In the genomic region with DNA sequence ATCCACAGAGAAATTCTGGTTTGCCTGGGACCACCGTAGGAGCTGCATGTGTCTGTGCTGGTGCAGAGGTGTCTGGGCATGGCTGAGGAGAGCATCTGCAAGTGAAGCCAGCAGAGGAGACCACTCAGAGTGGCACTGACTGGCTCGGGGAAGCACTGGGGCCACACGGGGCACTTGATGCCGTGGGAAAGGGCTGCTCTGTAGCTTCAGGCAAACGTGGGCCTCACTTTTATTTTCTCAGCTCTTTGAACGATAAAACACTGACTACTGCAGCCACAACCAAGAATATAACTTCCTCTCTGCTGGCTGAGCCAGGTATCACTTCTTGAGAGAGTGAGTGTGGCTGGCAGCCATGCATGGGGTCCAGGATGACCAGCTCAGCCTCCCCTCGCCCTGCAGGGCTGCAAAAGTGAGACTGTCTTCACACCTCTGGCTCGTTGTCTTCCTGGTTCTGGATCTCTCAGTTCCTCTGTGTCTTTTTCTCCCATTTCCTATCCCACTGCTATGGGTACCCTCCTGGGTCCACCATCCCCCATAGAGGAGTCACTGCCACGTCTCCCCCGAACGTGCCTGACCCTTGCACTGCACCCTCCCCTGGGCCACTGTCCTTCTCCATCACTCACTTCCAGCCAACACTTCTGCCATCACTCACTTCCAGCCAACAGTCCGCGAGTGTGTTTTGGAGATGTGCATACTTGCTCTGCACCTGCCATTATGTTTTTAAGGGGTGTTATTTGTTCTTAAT, we compare ENCODE assay signal across 8 cellular contexts.
DNase-seq lines count a peak whose midpoint lies in the region; ATAC-seq and TF ChIP-seq lines count a peak whose summit lies in the region.

No MANE protein-coding gene starts in this region.

- H3K4me2 ChIP-seq in OCI-LY1 (ENCODE audit: low read length) = peak overlapping the region; percentile 47; the same call in 1 of the 2 replicates

- H2AFZ ChIP-seq in OCI-LY1 (ENCODE audit: low read length) = no peak overlapping the region

- H3K27me3 ChIP-seq in OCI-LY1 (ENCODE audit: insufficient read depth, low read length) (no peaks in the 10 kb centered on the region), upper lobe of right lung (no peaks in the 10 kb centered on the region)

- H3K4me3 ChIP-seq in OCI-LY1 (ENCODE audit: low read depth, low read length, poor library complexity, severe bottlenecking) (no peak overlapping the region), fibroblast of pulmonary artery (replicated peaks; ENCODE audit: low read depth, low read length) (no peak overlapping the region), upper lobe of right lung (no peak overlapping the region)

- peak overlapping the region; percentile 45 for H3K9ac ChIP-seq in OCI-LY1 (ENCODE audit: low read length)

- H3F3A ChIP-seq in OCI-LY1 (ENCODE audit: insufficient read depth, low read length) = no peaks in the 10 kb centered on the region

- H3K27ac Mint-ChIP-seq in activated naive CD4-positive, alpha-beta T cell treated with anti-CD3 and anti-CD28 coated beads, Interleukin-2, amount 10 ng/mL, durations not matched to agents 7 days and 5 days = peak overlapping the region; percentile 100

- H3K4me3 Mint-ChIP-seq in activated naive CD4-positive, alpha-beta T cell treated with anti-CD3 and anti-CD28 coated beads, Interleukin-2, amount 10 ng/mL, durations not matched to agents 7 days and 5 days = peak overlapping the region; percentile 82

- H3K9me2 ChIP-seq in OCI-LY1 (ENCODE audit: low read depth, low read length) = no peaks in the 10 kb centered on the region

- TF ChIP-seq CTCF in OCI-LY1 (IDR thresholded peaks at IDR 0.05; ENCODE audit: low read length) (no peak), fibroblast of pulmonary artery (IDR thresholded peaks at IDR 0.05; ENCODE audit: low read length, missing control alignments) (no peak), upper lobe of right lung (IDR thresholded peaks at IDR 0.05) (no peak)

- CTCF ChIA-PET in activated naive CD4-positive, alpha-beta T cell treated with anti-CD3 and anti-CD28 coated beads, Interleukin-2, amount 10 ng/mL, durations not matched to agents 7 days and 5 days (lab: Charles Lee) = interaction anchor here (0.7 to 2.1 kb wide), 9 partner anchors 9 to 215 kb away, joined by 3 to 9 read pairs (median 6); no protein-coding TSS in a partner anchor

- peaks cover 36% of the 10 kb centered on the region for H3K79me2 ChIP-seq in OCI-LY1 (ENCODE audit: insufficient read depth, low read length)

- ATAC-seq in upper lobe of right lung (no peak), HG02571 (IDR thresholded peaks at IDR 0.05; ENCODE audit: unreplicated experiment) (no peak), GM19351 (IDR thresholded peaks at IDR 0.05; ENCODE audit: unreplicated experiment) (no peak)

- H4K20me1 ChIP-seq in OCI-LY1 (ENCODE audit: insufficient read depth, low read length) = no peaks in the 10 kb centered on the region

- intact Hi-C loops in upper lobe of right lung (cut with DNase I) = no loop called here

- peaks cover 3% of the 10 kb centered on the region for H3K27me3 Mint-ChIP-seq in activated naive CD4-positive, alpha-beta T cell treated with anti-CD3 and anti-CD28 coated beads, Interleukin-2, amount 10 ng/mL, durations not matched to agents 7 days and 5 days

- peaks cover 66% of the 10 kb centered on the region for H3K36me3 Mint-ChIP-seq in activated naive CD4-positive, alpha-beta T cell treated with anti-CD3 and anti-CD28 coated beads, Interleukin-2, amount 10 ng/mL, durations not matched to agents 7 days and 5 days

- peaks cover 93% of the 10 kb centered on the region for H3K4me1 Mint-ChIP-seq in activated naive CD4-positive, alpha-beta T cell treated with anti-CD3 and anti-CD28 coated beads, Interleukin-2, amount 10 ng/mL, durations not matched to agents 7 days and 5 days

- DNase-seq in activated naive CD4-positive, alpha-beta T cell treated with anti-CD3 and anti-CD28 coated beads, Interleukin-2, amount 10 ng/mL, durations not matched to agents 7 days and 5 days = peak; percentile 61
- DNase-seq in activated naive CD4-positive, alpha-beta T cell treated with Interleukin-2 at 50 U/mL for 16 hours = no peak
- DNase-seq in fibroblast of pulmonary artery (ENCODE audit: low read depth) (peak; percentile 14), upper lobe of right lung (no peak), nucleus accumbens (lab: John Stamatoyannopoulos, UW) (no peak)

- H3K9me3 ChIP-seq in OCI-LY1 (ENCODE audit: low read length) = peaks cover 3% of the 10 kb centered on the region
- H3K9me3 ChIP-seq in upper lobe of right lung = no peaks in the 10 kb centered on the region

- peaks cover 45% of the 10 kb centered on the region for H3K4me1 ChIP-seq in OCI-LY1 (ENCODE audit: insufficient read depth, low read length, severe bottlenecking)
- H3K4me1 ChIP-seq in upper lobe of right lung = peaks cover 45% of the 10 kb centered on the region

- peak overlapping the region; percentile 86 for H3K27ac ChIP-seq in OCI-LY1 (ENCODE audit: low read depth, low read length, poor library complexity, severe bottlenecking)
- H3K27ac ChIP-seq in upper lobe of right lung = peak overlapping the region; percentile 59

- H3K9me3 Mint-ChIP-seq in activated naive CD4-positive, alpha-beta T cell treated with anti-CD3 and anti-CD28 coated beads, Interleukin-2, amount 10 ng/mL, durations not matched to agents 7 days and 5 days = peaks cover 8% of the 10 kb centered on the region

- H3K36me3 ChIP-seq in OCI-LY1 (ENCODE audit: insufficient read depth, low read length) = peaks cover 98% of the 10 kb centered on the region
- H3K36me3 ChIP-seq in upper lobe of right lung = no peaks in the 10 kb centered on the region

Comparison
In these comparisons a context has a peak if more than half of its experiments do, and no peak if none do; other contexts are left out.
1. DNase-seq: peak in activated naive CD4-positive, alpha-beta T cell treated with anti-CD3 and anti-CD28 coated beads, Interleukin-2, amount 10 ng/mL, durations not matched to agents 7 days and 5 days (single experiment) and fibroblast of pulmonary artery (single experiment); none in activated naive CD4-positive, alpha-beta T cell treated with Interleukin-2 at 50 U/mL for 16 hours (single experiment), upper lobe of right lung (single experiment) and nucleus accumbens (0 of 56).